In genomic region chr14:76501156-76501555, GRCh38 we compare ENCODE assay signal across 18 cellular contexts.
DNase-seq lines count a peak whose midpoint lies in the region; ATAC-seq, FAIRE-seq and TF ChIP-seq lines count a peak whose summit lies in the region.
"Had no signal": no experiment of that assay in that cellular context is flagged by ENCODE, and none has a peak within 500 bp of the region (broad histone marks: within the 10 kb centered on the region; RNA-seq: fewer than 3 reads in every experiment).

No MANE protein-coding gene starts in this region.

- FAIRE-seq in kidney (lab: Jason Lieb, UNC): no peak
- FAIRE-seq: A204.1, H54 had no signal

- H3K9ac ChIP-seq in Karpas-422 (ENCODE audit: low read length) (no peak overlapping the region), kidney (ENCODE audit: low read length in 2 of 2) (no peak overlapping the region), neural progenitor cell (no peak overlapping the region)
- H3K9ac ChIP-seq: GM23248 had no signal

- no peaks in the 10 kb centered on the region for H3K9me3 Mint-ChIP-seq in neural progenitor cell
- no peaks in the 10 kb centered on the region for H3K9me3 Mint-ChIP-seq in activated T-cell treated with anti-CD3 and anti-CD28 coated beads, Interleukin-2, amount 50 U/mL, for 72 hours

- H3K36me3 ChIP-seq in Karpas-422 (ENCODE audit: insufficient read depth, low read length): no peaks in the 10 kb centered on the region
- no peaks in the 10 kb centered on the region for H3K36me3 ChIP-seq in kidney (ENCODE audit: control insufficient read depth in 1 of 2, insufficient read depth in 2 of 2, low read length in 2 of 2)
- H3K36me3 ChIP-seq in neural progenitor cell: no peaks in the 10 kb centered on the region

- H3K4me1 ChIP-seq in Karpas-422 (ENCODE audit: low read length) (peaks cover 11% of the 10 kb centered on the region), kidney (ENCODE audit: control insufficient read depth in 1 of 2, insufficient read depth in 1 of 2, low read depth in 1 of 2, low read length in 2 of 2) (no peaks in the 10 kb centered on the region), neural progenitor cell (no peaks in the 10 kb centered on the region)

- H3K79me2 ChIP-seq in Karpas-422 (ENCODE audit: low read length) (no peaks in the 10 kb centered on the region), neural progenitor cell (ENCODE audit: low read depth) (no peaks in the 10 kb centered on the region)

- H3K9me3 ChIP-seq in Karpas-422 (ENCODE audit: low read length) (no peaks in the 10 kb centered on the region), kidney (ENCODE audit: control insufficient read depth in 1 of 2, low read length in 2 of 2) (no peaks in the 10 kb centered on the region), neural progenitor cell (ENCODE audit: low read depth) (no peaks in the 10 kb centered on the region)

- peak; percentile 40 for DNase-seq in GM12865 (ENCODE audit: low read depth)
- DNase-seq in Karpas-422: peak; percentile 64
- DNase-seq in kidney: peak; percentile 44
- DNase-seq in CD1c-positive myeloid dendritic cell (ENCODE audit: extremely low spot score): no peak
- DNase-seq in neural progenitor cell (ENCODE audit: low spot score): no peak
- no peak for DNase-seq in activated T-cell treated with anti-CD3 and anti-CD28 coated beads, Interleukin-2, amount 50 U/mL, for 72 hours
- DNase-seq: C1 segment of cervical spinal cord; CD4-positive, alpha-beta memory T cell; DMS153; GF-D8; GM23248; KBM-7 had no signal

- H4K20me1 ChIP-seq in Karpas-422 (ENCODE audit: insufficient read depth, low read depth, low read length): 0 out of 2 replicates have a peak, but pooled peaks cover 3% of the 10 kb centered on the region
- H4K20me1 ChIP-seq in neural progenitor cell (ENCODE audit: low read depth): no peaks in the 10 kb centered on the region

- H3K27me3 ChIP-seq in Karpas-422 (ENCODE audit: low read length): no peaks in the 10 kb centered on the region
- no peaks in the 10 kb centered on the region for H3K27me3 ChIP-seq in neural progenitor cell

- TF ChIP-seq CTCF in GM12865 (IDR thresholded peaks at IDR 0.05; ENCODE audit: insufficient read depth, low read depth, low read length, missing control alignments): no peak
- no peak for TF ChIP-seq CTCF in kidney (IDR thresholded peaks at IDR 0.05; ENCODE audit: borderline replicate concordance, extremely low read depth, insufficient read depth)
- no peak for TF ChIP-seq CTCF in neural progenitor cell (IDR thresholded peaks at IDR 0.05)

- peak overlapping the region; percentile 5 for H3K4me2 ChIP-seq in Karpas-422 (ENCODE audit: low read depth, low read length, poor library complexity, severe bottlenecking)
- no peak overlapping the region for H3K4me2 ChIP-seq in neural progenitor cell

- H3F3A ChIP-seq in neural progenitor cell (ENCODE audit: low read depth): no peaks in the 10 kb centered on the region

- H2AFZ ChIP-seq in Karpas-422 (ENCODE audit: low read length): no peak overlapping the region
- H2AFZ ChIP-seq in neural progenitor cell (replicated peaks): no peak overlapping the region

- no peaks in the 10 kb centered on the region for H3K36me3 Mint-ChIP-seq in neural progenitor cell
- H3K36me3 Mint-ChIP-seq in activated T-cell treated with anti-CD3 and anti-CD28 coated beads, Interleukin-2, amount 50 U/mL, for 72 hours (ENCODE audit: insufficient read depth in 2 of 2): no peaks in the 10 kb centered on the region
- H3K36me3 Mint-ChIP-seq: CD4-positive, alpha-beta memory T cell had no signal

- no peak overlapping the region for H3K27ac ChIP-seq in Karpas-422 (ENCODE audit: low read length)
- no peak overlapping the region for H3K27ac ChIP-seq in kidney (ENCODE audit: low read depth in 2 of 2, low read length in 2 of 2)
- H3K27ac ChIP-seq in neural progenitor cell: no peak overlapping the region
- H3K27ac ChIP-seq: GM23248 had no signal

- peak; percentile 57 for ATAC-seq in GM18511 (IDR thresholded peaks at IDR 0.05; ENCODE audit: unreplicated experiment)
- ATAC-seq in HG03196 (IDR thresholded peaks at IDR 0.05; ENCODE audit: unreplicated experiment): no peak
- no peak for ATAC-seq in activated T-cell treated with anti-CD3 and anti-CD28 coated beads, Interleukin-2, amount 50 U/mL, for 72 hours (replicated peaks in 1 of 2)
- ATAC-seq: HCT116 had no signal

- intact Hi-C loops in kidney (cut with DNase I): no loop called here

- H3K4me3 ChIP-seq in GM12865 (ENCODE audit: low read depth, low read length): no peak overlapping the region
- H3K4me3 ChIP-seq in Karpas-422 (ENCODE audit: low read length): no peak overlapping the region
- no peak overlapping the region for H3K4me3 ChIP-seq in kidney (ENCODE audit: low read length in 2 of 2)
- no peak overlapping the region for H3K4me3 ChIP-seq in neural progenitor cell
- H3K4me3 ChIP-seq: GM23248 had no signal

- peaks cover 2% of the 10 kb centered on the region for H3K27me3 Mint-ChIP-seq in neural progenitor cell (ENCODE audit: insufficient read depth, low read depth)
- no peaks in the 10 kb centered on the region for H3K27me3 Mint-ChIP-seq in activated T-cell treated with anti-CD3 and anti-CD28 coated beads, Interleukin-2, amount 50 U/mL, for 72 hours (ENCODE audit: low read depth)

- no peak overlapping the region for H3K27ac Mint-ChIP-seq in neural progenitor cell
- no peak overlapping the region for H3K27ac Mint-ChIP-seq in activated T-cell treated with anti-CD3 and anti-CD28 coated beads, Interleukin-2, amount 50 U/mL, for 72 hours
- H3K27ac Mint-ChIP-seq: B cell; CD4-positive, alpha-beta memory T cell had no signal

- H3K4me3 Mint-ChIP-seq in neural progenitor cell: no peak overlapping the region
- no peak overlapping the region for H3K4me3 Mint-ChIP-seq in activated T-cell treated with anti-CD3 and anti-CD28 coated beads, Interleukin-2, amount 50 U/mL, for 72 hours
- H3K4me3 Mint-ChIP-seq: B cell; CD4-positive, alpha-beta memory T cell had no signal

- peaks cover 2% of the 10 kb centered on the region for H3K4me1 Mint-ChIP-seq in neural progenitor cell
- H3K4me1 Mint-ChIP-seq in activated T-cell treated with anti-CD3 and anti-CD28 coated beads, Interleukin-2, amount 50 U/mL, for 72 hours (ENCODE audit: low read depth): no peaks in the 10 kb centered on the region
- H3K4me1 Mint-ChIP-seq: B cell; CD4-positive, alpha-beta memory T cell had no signal

- H3K9me2 ChIP-seq in Karpas-422 (replicated peaks; ENCODE audit: insufficient read depth, low read length): no peaks in the 10 kb centered on the region

Comparison
In these comparisons a context has a peak if more than half of its experiments do, and no peak if none do; other contexts are left out.
1. DNase-seq: peak in GM12865 (single experiment), Karpas-422 (single experiment) and kidney (single experiment); none in CD1c-positive myeloid dendritic cell (single experiment), neural progenitor cell (single experiment) and activated T-cell treated with anti-CD3 and anti-CD28 coated beads, Interleukin-2, amount 50 U/mL, for 72 hours (0 of 2).